In genomic region chr20:50389437-50389807, GRCh38 we compare ENCODE assay signal across 1 cellular context.
TF ChIP-seq lines count a peak whose summit lies in the region.

No MANE protein-coding gene starts in this region.

TF ChIP-seq in HepG2, 621 proteins besides CTCF, POLR2A, EP300 and RAD21 (continued from another document and continues in another):
- TF ChIP-seq, protein P1, sequence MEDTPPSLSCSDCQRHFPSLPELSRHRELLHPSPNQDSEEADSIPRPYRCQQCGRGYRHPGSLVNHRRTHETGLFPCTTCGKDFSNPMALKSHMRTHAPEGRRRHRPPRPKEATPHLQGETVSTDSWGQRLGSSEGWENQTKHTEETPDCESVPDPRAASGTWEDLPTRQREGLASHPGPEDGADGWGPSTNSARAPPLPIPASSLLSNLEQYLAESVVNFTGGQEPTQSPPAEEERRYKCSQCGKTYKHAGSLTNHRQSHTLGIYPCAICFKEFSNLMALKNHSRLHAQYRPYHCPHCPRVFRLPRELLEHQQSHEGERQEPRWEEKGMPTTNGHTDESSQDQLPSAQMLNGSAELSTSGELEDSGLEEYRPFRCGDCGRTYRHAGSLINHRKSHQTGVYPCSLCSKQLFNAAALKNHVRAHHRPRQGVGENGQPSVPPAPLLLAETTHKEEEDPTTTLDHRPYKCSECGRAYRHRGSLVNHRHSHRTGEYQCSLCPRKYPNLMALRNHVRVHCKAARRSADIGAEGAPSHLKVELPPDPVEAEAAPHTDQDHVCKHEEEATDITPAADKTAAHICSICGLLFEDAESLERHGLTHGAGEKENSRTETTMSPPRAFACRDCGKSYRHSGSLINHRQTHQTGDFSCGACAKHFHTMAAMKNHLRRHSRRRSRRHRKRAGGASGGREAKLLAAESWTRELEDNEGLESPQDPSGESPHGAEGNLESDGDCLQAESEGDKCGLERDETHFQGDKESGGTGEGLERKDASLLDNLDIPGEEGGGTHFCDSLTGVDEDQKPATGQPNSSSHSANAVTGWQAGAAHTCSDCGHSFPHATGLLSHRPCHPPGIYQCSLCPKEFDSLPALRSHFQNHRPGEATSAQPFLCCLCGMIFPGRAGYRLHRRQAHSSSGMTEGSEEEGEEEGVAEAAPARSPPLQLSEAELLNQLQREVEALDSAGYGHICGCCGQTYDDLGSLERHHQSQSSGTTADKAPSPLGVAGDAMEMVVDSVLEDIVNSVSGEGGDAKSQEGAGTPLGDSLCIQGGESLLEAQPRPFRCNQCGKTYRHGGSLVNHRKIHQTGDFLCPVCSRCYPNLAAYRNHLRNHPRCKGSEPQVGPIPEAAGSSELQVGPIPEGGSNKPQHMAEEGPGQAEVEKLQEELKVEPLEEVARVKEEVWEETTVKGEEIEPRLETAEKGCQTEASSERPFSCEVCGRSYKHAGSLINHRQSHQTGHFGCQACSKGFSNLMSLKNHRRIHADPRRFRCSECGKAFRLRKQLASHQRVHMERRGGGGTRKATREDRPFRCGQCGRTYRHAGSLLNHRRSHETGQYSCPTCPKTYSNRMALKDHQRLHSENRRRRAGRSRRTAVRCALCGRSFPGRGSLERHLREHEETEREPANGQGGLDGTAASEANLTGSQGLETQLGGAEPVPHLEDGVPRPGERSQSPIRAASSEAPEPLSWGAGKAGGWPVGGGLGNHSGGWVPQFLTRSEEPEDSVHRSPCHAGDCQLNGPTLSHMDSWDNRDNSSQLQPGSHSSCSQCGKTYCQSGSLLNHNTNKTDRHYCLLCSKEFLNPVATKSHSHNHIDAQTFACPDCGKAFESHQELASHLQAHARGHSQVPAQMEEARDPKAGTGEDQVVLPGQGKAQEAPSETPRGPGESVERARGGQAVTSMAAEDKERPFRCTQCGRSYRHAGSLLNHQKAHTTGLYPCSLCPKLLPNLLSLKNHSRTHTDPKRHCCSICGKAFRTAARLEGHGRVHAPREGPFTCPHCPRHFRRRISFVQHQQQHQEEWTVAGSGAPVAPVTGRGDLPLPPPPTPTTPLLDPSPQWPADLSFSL (CRISPR knock-in tag; IDR thresholded peaks at IDR 0.05): 0 out of 2 replicates have a peak, but pooled peaks have one; percentile 11
- no peak for TF ChIP-seq SRY (CRISPR knock-in tag; IDR thresholded peaks at IDR 0.05)
- TF ChIP-seq, protein P2, sequence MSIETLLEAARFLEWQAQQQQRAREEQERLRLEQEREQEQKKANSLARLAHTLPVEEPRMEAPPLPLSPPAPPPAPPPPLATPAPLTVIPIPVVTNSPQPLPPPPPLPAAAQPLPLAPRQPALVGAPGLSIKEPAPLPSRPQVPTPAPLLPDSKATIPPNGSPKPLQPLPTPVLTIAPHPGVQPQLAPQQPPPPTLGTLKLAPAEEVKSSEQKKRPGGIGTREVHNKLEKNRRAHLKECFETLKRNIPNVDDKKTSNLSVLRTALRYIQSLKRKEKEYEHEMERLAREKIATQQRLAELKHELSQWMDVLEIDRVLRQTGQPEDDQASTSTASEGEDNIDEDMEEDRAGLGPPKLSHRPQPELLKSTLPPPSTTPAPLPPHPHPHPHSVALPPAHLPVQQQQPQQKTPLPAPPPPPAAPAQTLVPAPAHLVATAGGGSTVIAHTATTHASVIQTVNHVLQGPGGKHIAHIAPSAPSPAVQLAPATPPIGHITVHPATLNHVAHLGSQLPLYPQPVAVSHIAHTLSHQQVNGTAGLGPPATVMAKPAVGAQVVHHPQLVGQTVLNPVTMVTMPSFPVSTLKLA (IDR thresholded peaks at IDR 0.05): no peak
- peak; percentile 44 for TF ChIP-seq ZEB1 (IDR thresholded peaks at IDR 0.05; ENCODE audit: insufficient replicate concordance, low read depth)
- no peak; the same call in 1 of the 2 replicates for TF ChIP-seq ZNF790 (CRISPR knock-in tag; IDR thresholded peaks at IDR 0.05; ENCODE audit: borderline replicate concordance)
- TF ChIP-seq TFDP2 (CRISPR knock-in tag; IDR thresholded peaks at IDR 0.05): peak; percentile 45; the same call in 1 of the 2 replicates
- TF ChIP-seq ZNF674 (CRISPR knock-in tag; IDR thresholded peaks at IDR 0.05; ENCODE audit: low read depth): no peak
- no peak for TF ChIP-seq ZBTB8A (CRISPR knock-in tag; IDR thresholded peaks at IDR 0.05; ENCODE audit: borderline replicate concordance, low read depth)
- TF ChIP-seq MEIS2 (CRISPR knock-in tag; IDR thresholded peaks at IDR 0.05): 0 out of 2 replicates have a peak, but pooled peaks have one; percentile 81
- TF ChIP-seq DPF2 (CRISPR knock-in tag; IDR thresholded peaks at IDR 0.05; ENCODE audit: borderline replicate concordance, low read depth): 0 out of 2 replicates have a peak, but pooled peaks have one; percentile 48
- TF ChIP-seq TARDBP (CRISPR knock-in tag; IDR thresholded peaks at IDR 0.05): no peak; the same call in none of the 2 replicates
- TF ChIP-seq ZNF18 (CRISPR knock-in tag; IDR thresholded peaks at IDR 0.05; ENCODE audit: insufficient replicate concordance): no peak
- TF ChIP-seq CEBPZ (IDR thresholded peaks at IDR 0.05; ENCODE audit: low read length): no peak
- TF ChIP-seq CHD2 (IDR thresholded peaks at IDR 0.05; ENCODE audit: low read depth, low read length): no peak
- TF ChIP-seq MXD4 (CRISPR knock-in tag; IDR thresholded peaks at IDR 0.05): no peak
- TF ChIP-seq ZSCAN25 (CRISPR knock-in tag; IDR thresholded peaks at IDR 0.05): peak; percentile 93
- no peak for TF ChIP-seq AGO1 (IDR thresholded peaks at IDR 0.05; ENCODE audit: low read depth, low read length, poor library complexity, severe bottlenecking)
- no peak for TF ChIP-seq ZFP37 (CRISPR knock-in tag; IDR thresholded peaks at IDR 0.05; ENCODE audit: borderline replicate concordance)
- no peak for TF ChIP-seq CREB1 (IDR thresholded peaks at IDR 0.05)
- 0 out of 2 replicates have a peak, but pooled peaks have one; percentile 34 for TF ChIP-seq CREB1 (CRISPR knock-in tag; IDR thresholded peaks at IDR 0.05)
- TF ChIP-seq MAZ (IDR thresholded peaks at IDR 0.05; ENCODE audit: borderline replicate concordance, low read depth, low read length): no peak; the same call in 1 of the 2 replicates
- TF ChIP-seq MAZ (CRISPR knock-in tag; IDR thresholded peaks at IDR 0.05; ENCODE audit: low read depth): no peak
- TF ChIP-seq GTF2F1 (IDR thresholded peaks at IDR 0.05; ENCODE audit: low read length): no peak
- TF ChIP-seq, protein P3, sequence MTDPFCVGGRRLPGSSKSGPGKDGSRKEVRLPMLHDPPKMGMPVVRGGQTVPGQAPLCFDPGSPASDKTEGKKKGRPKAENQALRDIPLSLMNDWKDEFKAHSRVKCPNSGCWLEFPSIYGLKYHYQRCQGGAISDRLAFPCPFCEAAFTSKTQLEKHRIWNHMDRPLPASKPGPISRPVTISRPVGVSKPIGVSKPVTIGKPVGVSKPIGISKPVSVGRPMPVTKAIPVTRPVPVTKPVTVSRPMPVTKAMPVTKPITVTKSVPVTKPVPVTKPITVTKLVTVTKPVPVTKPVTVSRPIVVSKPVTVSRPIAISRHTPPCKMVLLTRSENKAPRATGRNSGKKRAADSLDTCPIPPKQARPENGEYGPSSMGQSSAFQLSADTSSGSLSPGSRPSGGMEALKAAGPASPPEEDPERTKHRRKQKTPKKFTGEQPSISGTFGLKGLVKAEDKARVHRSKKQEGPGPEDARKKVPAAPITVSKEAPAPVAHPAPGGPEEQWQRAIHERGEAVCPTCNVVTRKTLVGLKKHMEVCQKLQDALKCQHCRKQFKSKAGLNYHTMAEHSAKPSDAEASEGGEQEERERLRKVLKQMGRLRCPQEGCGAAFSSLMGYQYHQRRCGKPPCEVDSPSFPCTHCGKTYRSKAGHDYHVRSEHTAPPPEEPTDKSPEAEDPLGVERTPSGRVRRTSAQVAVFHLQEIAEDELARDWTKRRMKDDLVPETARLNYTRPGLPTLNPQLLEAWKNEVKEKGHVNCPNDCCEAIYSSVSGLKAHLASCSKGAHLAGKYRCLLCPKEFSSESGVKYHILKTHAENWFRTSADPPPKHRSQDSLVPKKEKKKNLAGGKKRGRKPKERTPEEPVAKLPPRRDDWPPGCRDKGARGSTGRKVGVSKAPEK (CRISPR knock-in tag; IDR thresholded peaks at IDR 0.05; ENCODE audit: borderline replicate concordance): peak; percentile 76; the same call in 1 of the 2 replicates
- TF ChIP-seq, protein P4, sequence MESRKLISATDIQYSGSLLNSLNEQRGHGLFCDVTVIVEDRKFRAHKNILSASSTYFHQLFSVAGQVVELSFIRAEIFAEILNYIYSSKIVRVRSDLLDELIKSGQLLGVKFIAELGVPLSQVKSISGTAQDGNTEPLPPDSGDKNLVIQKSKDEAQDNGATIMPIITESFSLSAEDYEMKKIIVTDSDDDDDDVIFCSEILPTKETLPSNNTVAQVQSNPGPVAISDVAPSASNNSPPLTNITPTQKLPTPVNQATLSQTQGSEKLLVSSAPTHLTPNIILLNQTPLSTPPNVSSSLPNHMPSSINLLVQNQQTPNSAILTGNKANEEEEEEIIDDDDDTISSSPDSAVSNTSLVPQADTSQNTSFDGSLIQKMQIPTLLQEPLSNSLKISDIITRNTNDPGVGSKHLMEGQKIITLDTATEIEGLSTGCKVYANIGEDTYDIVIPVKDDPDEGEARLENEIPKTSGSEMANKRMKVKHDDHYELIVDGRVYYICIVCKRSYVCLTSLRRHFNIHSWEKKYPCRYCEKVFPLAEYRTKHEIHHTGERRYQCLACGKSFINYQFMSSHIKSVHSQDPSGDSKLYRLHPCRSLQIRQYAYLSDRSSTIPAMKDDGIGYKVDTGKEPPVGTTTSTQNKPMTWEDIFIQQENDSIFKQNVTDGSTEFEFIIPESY (CRISPR knock-in tag; IDR thresholded peaks at IDR 0.05): peak; percentile 64
- no peak; the same call in none of the 2 replicates for TF ChIP-seq POGZ (CRISPR knock-in tag; IDR thresholded peaks at IDR 0.05)
- 0 out of 2 replicates have a peak, but pooled peaks have one; percentile 23 for TF ChIP-seq CBX5 (CRISPR knock-in tag; IDR thresholded peaks at IDR 0.05; ENCODE audit: borderline replicate concordance)
- TF ChIP-seq, protein P5, sequence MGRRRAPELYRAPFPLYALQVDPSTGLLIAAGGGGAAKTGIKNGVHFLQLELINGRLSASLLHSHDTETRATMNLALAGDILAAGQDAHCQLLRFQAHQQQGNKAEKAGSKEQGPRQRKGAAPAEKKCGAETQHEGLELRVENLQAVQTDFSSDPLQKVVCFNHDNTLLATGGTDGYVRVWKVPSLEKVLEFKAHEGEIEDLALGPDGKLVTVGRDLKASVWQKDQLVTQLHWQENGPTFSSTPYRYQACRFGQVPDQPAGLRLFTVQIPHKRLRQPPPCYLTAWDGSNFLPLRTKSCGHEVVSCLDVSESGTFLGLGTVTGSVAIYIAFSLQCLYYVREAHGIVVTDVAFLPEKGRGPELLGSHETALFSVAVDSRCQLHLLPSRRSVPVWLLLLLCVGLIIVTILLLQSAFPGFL (CRISPR knock-in tag; IDR thresholded peaks at IDR 0.05): no peak
- no peak for TF ChIP-seq GABPA (IDR thresholded peaks at IDR 0.05; ENCODE audit: low read depth, low read length)
- TF ChIP-seq GABPA (CRISPR knock-in tag; IDR thresholded peaks at IDR 0.05; ENCODE audit: low read depth): peak; percentile 55; the same call in 1 of the 2 replicates
- TF ChIP-seq, protein P6, sequence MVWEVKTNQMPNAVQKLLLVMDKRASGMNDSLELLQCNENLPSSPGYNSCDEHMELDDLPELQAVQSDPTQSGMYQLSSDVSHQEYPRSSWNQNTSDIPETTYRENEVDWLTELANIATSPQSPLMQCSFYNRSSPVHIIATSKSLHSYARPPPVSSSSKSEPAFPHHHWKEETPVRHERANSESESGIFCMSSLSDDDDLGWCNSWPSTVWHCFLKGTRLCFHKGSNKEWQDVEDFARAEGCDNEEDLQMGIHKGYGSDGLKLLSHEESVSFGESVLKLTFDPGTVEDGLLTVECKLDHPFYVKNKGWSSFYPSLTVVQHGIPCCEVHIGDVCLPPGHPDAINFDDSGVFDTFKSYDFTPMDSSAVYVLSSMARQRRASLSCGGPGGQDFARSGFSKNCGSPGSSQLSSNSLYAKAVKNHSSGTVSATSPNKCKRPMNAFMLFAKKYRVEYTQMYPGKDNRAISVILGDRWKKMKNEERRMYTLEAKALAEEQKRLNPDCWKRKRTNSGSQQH (CRISPR knock-in tag; IDR thresholded peaks at IDR 0.05; ENCODE audit: low read depth): peak; percentile 81; the same call in 1 of the 2 replicates
- TF ChIP-seq ARID2 (CRISPR knock-in tag; IDR thresholded peaks at IDR 0.05; ENCODE audit: borderline replicate concordance): peak; percentile 74; the same call in 1 of the 2 replicates
- TF ChIP-seq ZNF567 (CRISPR knock-in tag; IDR thresholded peaks at IDR 0.05; ENCODE audit: borderline replicate concordance): no peak; the same call in 1 of the 2 replicates
